Comparison of ENCODE assay signal across 14 cellular contexts in the genomic region with DNA sequence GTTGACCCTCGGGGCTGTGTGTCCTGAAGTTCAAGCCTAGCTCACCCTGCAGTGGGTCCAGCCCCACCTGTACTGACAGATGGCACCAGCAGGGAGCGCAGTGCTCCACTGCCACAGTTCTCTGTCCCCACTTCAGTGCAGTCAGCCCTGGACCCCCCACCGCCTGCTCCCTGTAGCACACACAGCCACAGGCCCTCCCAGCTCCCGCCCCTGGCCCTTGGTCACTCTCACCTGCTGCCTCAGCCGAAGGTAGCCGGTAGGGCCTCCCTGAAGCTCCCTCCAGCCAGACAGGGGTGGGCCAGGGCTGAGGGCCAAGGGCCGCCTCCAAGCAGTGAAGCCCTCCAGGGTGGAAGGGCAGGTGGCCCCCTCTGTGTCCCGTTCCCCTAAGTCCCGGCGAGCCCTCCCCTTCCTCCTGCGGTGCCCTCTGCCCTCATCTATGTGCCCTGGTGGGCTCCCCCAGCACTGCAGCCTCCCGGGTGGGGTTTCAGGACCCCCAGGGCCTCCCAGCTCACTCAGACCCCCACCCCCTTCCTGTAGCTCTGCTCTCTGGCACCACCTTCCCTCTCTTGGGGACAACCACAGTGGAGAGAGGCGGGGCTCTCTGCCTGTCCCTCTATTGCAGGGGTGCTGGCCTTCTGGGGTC. TPM values are rescaled to one million over a fixed set of nuclear protein-coding genes. Genes with fewer than 3 reads are reported as not detected.
DNase-seq lines count a peak whose midpoint lies in the region; ATAC-seq and TF ChIP-seq lines count a peak whose summit lies in the region.
"Had no signal": no experiment of that assay in that cellular context is flagged by ENCODE, and none has a peak within 500 bp of the region (broad histone marks: within the 10 kb centered on the region; RNA-seq: fewer than 3 reads in every experiment).

No MANE protein-coding gene starts in this region.

- H3K4me3 ChIP-seq in brain microvascular endothelial cell (ENCODE audit: low read depth, low read length) (no peak overlapping the region), mucosa of descending colon (no peak overlapping the region)
- H3K4me3 ChIP-seq: gastroesophageal sphincter had no signal

- intact Hi-C loops in mucosa of descending colon (cut with DNase I, micrococcal nuclease) = no loop called here

- ATAC-seq in mucosa of descending colon = peak; percentile 14
- ATAC-seq in HG03442 (IDR thresholded peaks at IDR 0.05; ENCODE audit: unreplicated experiment) = no peak
- ATAC-seq: activated T-helper 17 cell treated with anti-CD3 and anti-CD28 coated beads, Interleukin-2, amount 50 U/mL, for 72 hours; gastroesophageal sphincter had no signal

- H3K27me3 ChIP-seq in brain microvascular endothelial cell (replicated peaks) = peaks cover 2% of the 10 kb centered on the region

- H3K36me3 ChIP-seq in brain microvascular endothelial cell (replicated peaks) = no peaks in the 10 kb centered on the region
- no peaks in the 10 kb centered on the region for H3K36me3 ChIP-seq in mucosa of descending colon (ENCODE audit: low read depth)
- H3K36me3 ChIP-seq: gastroesophageal sphincter had no signal

- H3K9me3 ChIP-seq in mucosa of descending colon = no peaks in the 10 kb centered on the region
- H3K9me3 ChIP-seq: gastroesophageal sphincter had no signal

- in situ Hi-C loops in brain microvascular endothelial cell (cut with HindIII; ENCODE audit: low pct_ligation_motif_present, low sequenced_read_pairs) = no loop called here

- POLR2A ChIA-PET in HEK293T (lab: Yijun Ruan, JAX) = no interaction called here

- H3K4me1 ChIP-seq in mucosa of descending colon (ENCODE audit: low read depth) = no peaks in the 10 kb centered on the region
- H3K4me1 ChIP-seq: gastroesophageal sphincter had no signal

- TF ChIP-seq CTCF in C4-2B (conservative IDR thresholded peaks at IDR 0.05) (peak; percentile 34), brain microvascular endothelial cell (IDR thresholded peaks at IDR 0.05; ENCODE audit: low read depth, low read length, missing control alignments) (peak; percentile 54), mucosa of descending colon (IDR thresholded peaks at IDR 0.05) (no peak)

- peak; percentile 47 for DNase-seq in HEK293T (ENCODE audit: extremely low spot score)
- DNase-seq in brain microvascular endothelial cell = no peak
- peak in 1 of 3 donors; percentile 45 for DNase-seq in mucosa of descending colon
- DNase-seq in DMS153 treated with DMSO at 0.1 percent for 48 hours (lab: John Stamatoyannopoulos, UW; ENCODE audit: unreplicated experiment) = no peak
- no peak for DNase-seq in ureter (ENCODE audit: low spot score)
- DNase-seq in hippocampal formation (lab: John Stamatoyannopoulos, UW) = no peak
- DNase-seq: activated B cell treated with CpG ODN at 0.5 μM for 24 hours, caudate nucleus, NCI-H1048 had no signal

- no peak overlapping the region for H3K27ac ChIP-seq in C4-2B
- H3K27ac ChIP-seq in brain microvascular endothelial cell = no peak overlapping the region
- H3K27ac ChIP-seq: gastroesophageal sphincter had no signal

- CTCF ChIA-PET in HEK293T (lab: Yijun Ruan, JAX) = interaction anchor here (0.6 to 1.7 kb wide), 12 partner anchors 18 to 462 kb away, joined by 3 to 13 read pairs (median 3); no protein-coding TSS in a partner anchor

TF ChIP-seq in HEK293T, 16 proteins besides CTCF, POLR2A, EP300 and RAD21:
- no peak for TF ChIP-seq CTBP1 (IDR thresholded peaks at IDR 0.05; ENCODE audit: borderline replicate concordance)
- TF ChIP-seq ELF4 (IDR thresholded peaks at IDR 0.05) = no peak
- no peak for TF ChIP-seq FOXM1 (IDR thresholded peaks at IDR 0.05; ENCODE audit: borderline replicate concordance)
- no peak for TF ChIP-seq NFRKB (IDR thresholded peaks at IDR 0.05)
- no peak for TF ChIP-seq TARDBP (IDR thresholded peaks at IDR 0.05)
- no peak for TF ChIP-seq LEF1 (IDR thresholded peaks at IDR 0.05; ENCODE audit: borderline replicate concordance)
- TF ChIP-seq SP1 (IDR thresholded peaks at IDR 0.05) = no peak
- no peak for TF ChIP-seq L3MBTL2 (conservative IDR thresholded peaks at IDR 0.05)
- no peak for TF ChIP-seq FOXK2 (IDR thresholded peaks at IDR 0.05)
- TF ChIP-seq BHLHE40 (IDR thresholded peaks at IDR 0.05; ENCODE audit: borderline replicate concordance) = no peak
- TF ChIP-seq, protein P1, sequence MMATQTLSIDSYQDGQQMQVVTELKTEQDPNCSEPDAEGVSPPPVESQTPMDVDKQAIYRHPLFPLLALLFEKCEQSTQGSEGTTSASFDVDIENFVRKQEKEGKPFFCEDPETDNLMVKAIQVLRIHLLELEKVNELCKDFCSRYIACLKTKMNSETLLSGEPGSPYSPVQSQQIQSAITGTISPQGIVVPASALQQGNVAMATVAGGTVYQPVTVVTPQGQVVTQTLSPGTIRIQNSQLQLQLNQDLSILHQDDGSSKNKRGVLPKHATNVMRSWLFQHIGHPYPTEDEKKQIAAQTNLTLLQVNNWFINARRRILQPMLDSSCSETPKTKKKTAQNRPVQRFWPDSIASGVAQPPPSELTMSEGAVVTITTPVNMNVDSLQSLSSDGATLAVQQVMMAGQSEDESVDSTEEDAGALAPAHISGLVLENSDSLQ (IDR thresholded peaks at IDR 0.05) = no peak
- no peak for TF ChIP-seq HDGF (IDR thresholded peaks at IDR 0.05; ENCODE audit: borderline replicate concordance)

RNA-seq across cellular contexts. Expression of a gene that starts 10.8 kb away (rescaled TPM):
- 1 to 10 TPM in 1 of 3 donors, not detected in 2; 1.2 TPM for total RNA-seq in mucosa of descending colon
- total RNA-seq in ureter = not detected
- total RNA-seq: gastroesophageal sphincter, renal cortical epithelial cell had no signal

RNA-seq across cellular contexts. Expression of a gene that starts 38.9 kb away (rescaled TPM):
- 1 to 10 TPM in 1 of 3 donors, under 1 TPM in 2; 0.54 to 8.1 (median 0.61) TPM for total RNA-seq in mucosa of descending colon
- total RNA-seq in ureter = not detected
- total RNA-seq: activated B cell treated with CpG ODN at 0.5 μM for 24 hours; activated T-helper 17 cell treated with anti-CD3 and anti-CD28 coated beads, Interleukin-2, amount 50 U/mL, for 72 hours; gastroesophageal sphincter; renal cortical epithelial cell had no signal
